Comparison of ENCODE assay signal across 26 cellular contexts in genomic region chr19:39568604-39569003, GRCh38. TPM values are rescaled to one million over a fixed set of nuclear protein-coding genes. Genes with fewer than 3 reads are reported as not detected.
DNase-seq lines count a peak whose midpoint lies in the region; ATAC-seq and TF ChIP-seq lines count a peak whose summit lies in the region.
"Had no signal": no experiment of that assay in that cellular context is flagged by ENCODE, and none has a peak within 500 bp of the region (broad histone marks: within the 10 kb centered on the region; RNA-seq: fewer than 3 reads in every experiment).

No MANE protein-coding gene starts in this region.

- H3K9me3 ChIP-seq in left lung (peaks cover 0 to 6% of the 10 kb centered on the region in 2 donors), BE2C (no peaks in the 10 kb centered on the region)
- H3K9me3 ChIP-seq: BLaER1, pancreas, sigmoid colon had no signal

- intact Hi-C loops in Calu3 (cut with micrococcal nuclease; ENCODE audit: unreplicated experiment) (no loop called here), left lung (cut with DNase I) (no loop called here)

- peaks cover 5% of the 10 kb centered on the region for H3K9me3 Mint-ChIP-seq in Calu3 (ENCODE audit: low read depth, unreplicated experiment)
- H3K9me3 Mint-ChIP-seq in natural killer cell treated with Interleukin-12 subunit alpha and Interleukin-12 subunit beta and Interleukin-15 and Interleukin-18, amount 100 ng/mL, for 72 hours = no peaks in the 10 kb centered on the region

- no peak for TF ChIP-seq CTCF in Calu3 (IDR thresholded peaks at IDR 0.05; ENCODE audit: unreplicated experiment)
- no peak for TF ChIP-seq CTCF in left lung (IDR thresholded peaks at IDR 0.05)
- no peak for TF ChIP-seq CTCF in BE2C (IDR thresholded peaks at IDR 0.05; ENCODE audit: low read depth, low read length)

- H3K4me1 ChIP-seq in left lung (no peaks in the 10 kb centered on the region), BE2C (no peaks in the 10 kb centered on the region)
- H3K4me1 ChIP-seq: BLaER1, pancreas, sigmoid colon, tibial artery had no signal

- H3K4me3 Mint-ChIP-seq in Calu3 (ENCODE audit: low read depth, unreplicated experiment) = no peak overlapping the region
- no peak overlapping the region for H3K4me3 Mint-ChIP-seq in natural killer cell treated with Interleukin-12 subunit alpha and Interleukin-12 subunit beta and Interleukin-15 and Interleukin-18, amount 100 ng/mL, for 72 hours
- H3K4me3 Mint-ChIP-seq: activated CD8-positive, alpha-beta T cell treated with anti-CD3 and anti-CD28 coated beads for 36 hours; brain; dendritic cell treated with granulocyte-macrophage colony-stimulating factor and Interleukin-4, amounts not matched to agents 40 ng/mL and 50 ng/mL, for 4 days; natural killer cell; T-helper 17 cell had no signal

- H3K27me3 ChIP-seq in left lung (peaks cover 0 to 26% of the 10 kb centered on the region in 2 donors), BE2C (peaks cover 17% of the 10 kb centered on the region)
- H3K27me3 ChIP-seq: BLaER1, pancreas, sigmoid colon had no signal

- ATAC-seq in left lung (peak; percentile 32), HG03469 (IDR thresholded peaks at IDR 0.05; ENCODE audit: unreplicated experiment) (no peak)
- ATAC-seq in natural killer cell treated with Interleukin-12 subunit alpha and Interleukin-12 subunit beta and Interleukin-15 and Interleukin-18, amount 100 ng/mL, for 72 hours = no peak
- ATAC-seq: activated CD8-positive, alpha-beta T cell treated with anti-CD3 and anti-CD28 coated beads for 36 hours; natural killer cell; pancreas; T-helper 17 cell had no signal

- no peak overlapping the region for H3K4me3 ChIP-seq in left lung
- no peak overlapping the region for H3K4me3 ChIP-seq in BE2C (ENCODE audit: low read depth, low read length)
- H3K4me3 ChIP-seq: BLaER1, pancreas, sigmoid colon, tibial artery had no signal

- H3K36me3 ChIP-seq in left lung (no peaks in the 10 kb centered on the region), BE2C (no peaks in the 10 kb centered on the region)
- H3K36me3 ChIP-seq: BLaER1, pancreas, sigmoid colon, tibial artery had no signal

- BruUV-seq in Calu3 (replicated peaks; lab: Mats Ljungman, UMichigan) = no TSS peak

- H3K27ac Mint-ChIP-seq in Calu3 (ENCODE audit: unreplicated experiment) = peak overlapping the region; percentile 66
- no peak overlapping the region for H3K27ac Mint-ChIP-seq in natural killer cell treated with Interleukin-12 subunit alpha and Interleukin-12 subunit beta and Interleukin-15 and Interleukin-18, amount 100 ng/mL, for 72 hours
- H3K27ac Mint-ChIP-seq: activated CD8-positive, alpha-beta T cell treated with anti-CD3 and anti-CD28 coated beads for 36 hours; activated naive CD4-positive, alpha-beta T cell treated with anti-CD3 and anti-CD28 coated beads, Interleukin-2, amount 50 U/mL, for 72 hours; brain; dendritic cell treated with granulocyte-macrophage colony-stimulating factor and Interleukin-4, amounts not matched to agents 40 ng/mL and 50 ng/mL, for 4 days; natural killer cell; T-helper 17 cell had no signal

- CTCF ChIA-PET in Calu3 (lab: Charles Lee) = no interaction called here

- peaks cover 36% of the 10 kb centered on the region for H3K27me3 Mint-ChIP-seq in Calu3 (ENCODE audit: unreplicated experiment)
- peaks cover 30 to 31% of the 10 kb centered on the region in 2 donors for H3K27me3 Mint-ChIP-seq in natural killer cell treated with Interleukin-12 subunit alpha and Interleukin-12 subunit beta and Interleukin-15 and Interleukin-18, amount 100 ng/mL, for 72 hours

- peak; percentile 25 for DNase-seq in Calu3
- DNase-seq in HS-27A (ENCODE audit: low read depth) = peak; percentile 23
- peak; percentile 12 for DNase-seq in amniotic epithelial cell (ENCODE audit: low read depth)
- DNase-seq in left lung = no peak
- no peak for DNase-seq in BE2C
- no peak for DNase-seq in natural killer cell treated with Interleukin-12 subunit alpha and Interleukin-12 subunit beta and Interleukin-15 and Interleukin-18, amount 100 ng/mL, for 72 hours (ENCODE audit: low spot score)
- no peak for DNase-seq in SIG-M5 treated with dmso at 0.1 percent for 504 hours (lab: John Stamatoyannopoulos, UW; ENCODE audit: unreplicated experiment)
- DNase-seq: activated CD8-positive, alpha-beta T cell treated with anti-CD3 and anti-CD28 coated beads for 36 hours; activated T-cell treated with anti-CD3 and anti-CD28 coated beads, Interleukin-2, amount 50 U/mL, for 1 hour; natural killer cell; NCI-H1092 treated with DMSO at 0.1 percent for 48 hours; NCI-H2081 treated with DMSO at 0.1 percent for 48 hours; pancreas; SHP77; sigmoid colon; stimulated activated naive CD4-positive, alpha-beta T cell; T-helper 17 cell; tibial artery had no signal

- no peak overlapping the region for H3K27ac ChIP-seq in left lung
- H3K27ac ChIP-seq: BLaER1, KMS-11, pancreas, sigmoid colon, tibial artery had no signal

- no peaks in the 10 kb centered on the region for H3K36me3 Mint-ChIP-seq in Calu3 (ENCODE audit: insufficient read depth, unreplicated experiment)
- peaks cover 2% of the 10 kb centered on the region for H3K36me3 Mint-ChIP-seq in natural killer cell treated with Interleukin-12 subunit alpha and Interleukin-12 subunit beta and Interleukin-15 and Interleukin-18, amount 100 ng/mL, for 72 hours
- H3K36me3 Mint-ChIP-seq: brain, natural killer cell had no signal

- H3K4me1 Mint-ChIP-seq in Calu3 (ENCODE audit: low read depth, unreplicated experiment) = peaks cover 11% of the 10 kb centered on the region
- H3K4me1 Mint-ChIP-seq in natural killer cell treated with Interleukin-12 subunit alpha and Interleukin-12 subunit beta and Interleukin-15 and Interleukin-18, amount 100 ng/mL, for 72 hours (ENCODE audit: low read depth in 2 of 2) = peaks cover 0 to 4% of the 10 kb centered on the region in 2 donors
- H3K4me1 Mint-ChIP-seq: brain, natural killer cell, T-helper 17 cell had no signal

RNA-seq across cellular contexts. Expression of gene EID2, which starts 28.6 kb away (rescaled TPM):
- total RNA-seq in Calu3 (2022) = 14.6 and 17.5 TPM in 2 replicates
- 10 to 100 TPM; 16.6 to 16.8 TPM for total RNA-seq in left lung
- polyA plus RNA-seq in BE2C (2012; ENCODE audit: insufficient read depth, insufficient read length, low read depth) = 57.4 TPM
- 10 to 100 TPM; 10.4 to 11.4 TPM for total RNA-seq in natural killer cell treated with Interleukin-12 subunit alpha and Interleukin-12 subunit beta and Interleukin-15 and Interleukin-18, amount 100 ng/mL, for 72 hours

RNA-seq across cellular contexts. Expression of gene LGALS13, which starts 33.7 kb away (rescaled TPM):
- total RNA-seq in Calu3 (2022) (not detected in 2 replicates), left lung (not detected)
- polyA plus RNA-seq in BE2C (2012; ENCODE audit: insufficient read depth, insufficient read length, low read depth) = not detected
- not detected for total RNA-seq in natural killer cell treated with Interleukin-12 subunit alpha and Interleukin-12 subunit beta and Interleukin-15 and Interleukin-18, amount 100 ng/mL, for 72 hours
- total RNA-seq: activated CD8-positive, alpha-beta T cell treated with anti-CD3 and anti-CD28 coated beads for 36 hours; activated naive CD4-positive, alpha-beta T cell treated with anti-CD3 and anti-CD28 coated beads, Interleukin-2, amount 50 U/mL, for 72 hours; endothelial cell of umbilical vein; natural killer cell; NCI-H460; pancreas; sigmoid colon; T-helper 17 cell had no signal
- polyA plus RNA-seq: endothelial cell of umbilical vein, pancreas, sigmoid colon had no signal

RNA-seq across cellular contexts. Expression of gene EID2B, which starts 36.0 kb away (rescaled TPM):
- total RNA-seq in Calu3 (2022) (2.4 and 3.3 TPM in 2 replicates), left lung (1 to 10 TPM; 2.0 to 3.0 TPM)
- 5.7 TPM for polyA plus RNA-seq in BE2C (2012; ENCODE audit: insufficient read depth, insufficient read length, low read depth)
- 1 to 10 TPM; 1.9 to 5.4 TPM for total RNA-seq in natural killer cell treated with Interleukin-12 subunit alpha and Interleukin-12 subunit beta and Interleukin-15 and Interleukin-18, amount 100 ng/mL, for 72 hours

RNA-seq across cellular contexts. Expression of gene SELENOV, which starts 53.7 kb away (rescaled TPM):
- not detected in 2 replicates for total RNA-seq in Calu3 (2022)
- not detected for total RNA-seq in left lung
- polyA plus RNA-seq in BE2C (2012; ENCODE audit: insufficient read depth, insufficient read length, low read depth) = not detected
- total RNA-seq in natural killer cell treated with Interleukin-12 subunit alpha and Interleukin-12 subunit beta and Interleukin-15 and Interleukin-18, amount 100 ng/mL, for 72 hours = not detected
- total RNA-seq: activated CD8-positive, alpha-beta T cell treated with anti-CD3 and anti-CD28 coated beads for 36 hours; activated naive CD4-positive, alpha-beta T cell treated with anti-CD3 and anti-CD28 coated beads, Interleukin-2, amount 50 U/mL, for 72 hours; endothelial cell of umbilical vein; natural killer cell; NCI-H460; pancreas; sigmoid colon; T-helper 17 cell had no signal
- polyA plus RNA-seq: endothelial cell of umbilical vein, pancreas, sigmoid colon had no signal

Comparison
In these comparisons a context has a peak if more than half of its experiments do, and no peak if none do; other contexts are left out.
1. DNase-seq: peak in Calu3 (single experiment), HS-27A (single experiment) and amniotic epithelial cell (single experiment); none in left lung (0 of 2), BE2C (single experiment), natural killer cell treated with Interleukin-12 subunit alpha and Interleukin-12 subunit beta and Interleukin-15 and Interleukin-18, amount 100 ng/mL, for 72 hours (single experiment) and SIG-M5 treated with dmso at 0.1 percent for 504 hours (single experiment).